1 cellular context compared by ENCODE assay signal in the genomic region with DNA sequence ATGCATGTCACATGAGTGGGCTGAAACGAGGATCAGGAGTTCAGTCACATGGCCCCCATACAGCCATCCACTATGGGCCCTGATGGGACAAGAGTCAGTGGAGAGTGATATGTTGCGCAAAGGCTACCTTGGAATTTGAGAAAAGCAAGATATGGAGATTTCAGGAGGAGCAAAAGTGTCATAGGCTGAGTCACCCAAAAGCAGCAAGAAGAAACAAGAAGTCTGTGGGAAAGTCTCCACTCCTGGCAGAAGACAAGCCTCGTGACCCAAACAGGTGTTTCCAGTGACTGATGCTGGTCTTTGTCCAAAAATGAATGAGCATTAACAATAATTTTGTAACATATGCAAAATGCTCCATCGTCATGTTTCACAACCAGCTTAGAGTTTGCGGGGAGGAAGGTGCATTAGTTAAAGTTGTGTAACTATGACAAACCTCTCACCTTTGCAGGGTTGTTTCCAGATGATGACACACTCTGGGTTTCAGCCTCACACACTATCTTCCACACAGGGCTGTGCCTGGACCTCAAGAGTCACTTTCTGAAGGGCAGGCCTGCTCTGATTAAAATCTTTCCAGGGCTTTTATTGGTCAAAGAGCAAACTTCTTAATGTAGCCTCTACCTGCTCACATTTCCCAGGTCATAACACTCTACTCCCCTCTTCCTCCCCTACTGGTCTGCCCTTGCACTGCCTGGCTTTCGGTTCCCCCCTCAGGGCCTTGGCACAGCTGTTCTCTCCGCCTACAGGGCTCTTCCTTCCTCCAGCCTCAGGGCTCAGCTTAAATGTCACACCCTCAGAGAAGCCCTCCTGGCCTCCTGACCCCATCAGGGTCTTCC.
TF ChIP-seq lines count a peak whose summit lies in the region.

No MANE protein-coding gene starts in this region.

TF ChIP-seq in GM12878, 131 proteins besides CTCF, POLR2A, EP300 and RAD21 (continued from another document and continues in another):
- TF ChIP-seq, protein P1, sequence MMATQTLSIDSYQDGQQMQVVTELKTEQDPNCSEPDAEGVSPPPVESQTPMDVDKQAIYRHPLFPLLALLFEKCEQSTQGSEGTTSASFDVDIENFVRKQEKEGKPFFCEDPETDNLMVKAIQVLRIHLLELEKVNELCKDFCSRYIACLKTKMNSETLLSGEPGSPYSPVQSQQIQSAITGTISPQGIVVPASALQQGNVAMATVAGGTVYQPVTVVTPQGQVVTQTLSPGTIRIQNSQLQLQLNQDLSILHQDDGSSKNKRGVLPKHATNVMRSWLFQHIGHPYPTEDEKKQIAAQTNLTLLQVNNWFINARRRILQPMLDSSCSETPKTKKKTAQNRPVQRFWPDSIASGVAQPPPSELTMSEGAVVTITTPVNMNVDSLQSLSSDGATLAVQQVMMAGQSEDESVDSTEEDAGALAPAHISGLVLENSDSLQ (IDR thresholded peaks at IDR 0.05): no peak; the same call in 1 of the 2 replicates
- TF ChIP-seq, protein P2, sequence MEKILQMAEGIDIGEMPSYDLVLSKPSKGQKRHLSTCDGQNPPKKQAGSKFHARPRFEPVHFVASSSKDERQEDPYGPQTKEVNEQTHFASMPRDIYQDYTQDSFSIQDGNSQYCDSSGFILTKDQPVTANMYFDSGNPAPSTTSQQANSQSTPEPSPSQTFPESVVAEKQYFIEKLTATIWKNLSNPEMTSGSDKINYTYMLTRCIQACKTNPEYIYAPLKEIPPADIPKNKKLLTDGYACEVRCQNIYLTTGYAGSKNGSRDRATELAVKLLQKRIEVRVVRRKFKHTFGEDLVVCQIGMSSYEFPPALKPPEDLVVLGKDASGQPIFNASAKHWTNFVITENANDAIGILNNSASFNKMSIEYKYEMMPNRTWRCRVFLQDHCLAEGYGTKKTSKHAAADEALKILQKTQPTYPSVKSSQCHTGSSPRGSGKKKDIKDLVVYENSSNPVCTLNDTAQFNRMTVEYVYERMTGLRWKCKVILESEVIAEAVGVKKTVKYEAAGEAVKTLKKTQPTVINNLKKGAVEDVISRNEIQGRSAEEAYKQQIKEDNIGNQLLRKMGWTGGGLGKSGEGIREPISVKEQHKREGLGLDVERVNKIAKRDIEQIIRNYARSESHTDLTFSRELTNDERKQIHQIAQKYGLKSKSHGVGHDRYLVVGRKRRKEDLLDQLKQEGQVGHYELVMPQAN (conservative IDR thresholded peaks at IDR 0.05): peak; percentile 56
- TF ChIP-seq CREB1 (IDR thresholded peaks at IDR 0.05; ENCODE audit: low read depth): peak; percentile 80
- peak; percentile 49 for TF ChIP-seq SP1 (IDR thresholded peaks at IDR 0.05; ENCODE audit: low read depth, low read length)
- peak; percentile 97 for TF ChIP-seq ATF7 (IDR thresholded peaks at IDR 0.05; ENCODE audit: low read depth)
- TF ChIP-seq, protein P3, sequence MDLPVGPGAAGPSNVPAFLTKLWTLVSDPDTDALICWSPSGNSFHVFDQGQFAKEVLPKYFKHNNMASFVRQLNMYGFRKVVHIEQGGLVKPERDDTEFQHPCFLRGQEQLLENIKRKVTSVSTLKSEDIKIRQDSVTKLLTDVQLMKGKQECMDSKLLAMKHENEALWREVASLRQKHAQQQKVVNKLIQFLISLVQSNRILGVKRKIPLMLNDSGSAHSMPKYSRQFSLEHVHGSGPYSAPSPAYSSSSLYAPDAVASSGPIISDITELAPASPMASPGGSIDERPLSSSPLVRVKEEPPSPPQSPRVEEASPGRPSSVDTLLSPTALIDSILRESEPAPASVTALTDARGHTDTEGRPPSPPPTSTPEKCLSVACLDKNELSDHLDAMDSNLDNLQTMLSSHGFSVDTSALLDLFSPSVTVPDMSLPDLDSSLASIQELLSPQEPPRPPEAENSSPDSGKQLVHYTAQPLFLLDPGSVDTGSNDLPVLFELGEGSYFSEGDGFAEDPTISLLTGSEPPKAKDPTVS (IDR thresholded peaks at IDR 0.05; ENCODE audit: low read depth, low read length): no peak
- no peak for TF ChIP-seq SIN3A (IDR thresholded peaks at IDR 0.05; ENCODE audit: low read depth, low read length)
- no peak for TF ChIP-seq SREBF2 (IDR thresholded peaks at IDR 0.05; ENCODE audit: low read length)
- TF ChIP-seq ZBED1 (IDR thresholded peaks at IDR 0.05; ENCODE audit: borderline replicate concordance): peak; percentile 39; the same call in 1 of the 2 replicates
- TF ChIP-seq MXI1 (IDR thresholded peaks at IDR 0.05; ENCODE audit: low read depth, low read length): peak; percentile 39; the same call in 1 of the 2 replicates
- peak; percentile 97 for TF ChIP-seq NR2F1 (conservative IDR thresholded peaks at IDR 0.05)
- TF ChIP-seq ZZZ3 (IDR thresholded peaks at IDR 0.05; ENCODE audit: control insufficient read depth, insufficient read length, low read depth): no peak
- no peak for TF ChIP-seq LARP7 (IDR thresholded peaks at IDR 0.05)
- TF ChIP-seq STAT1 (conservative IDR thresholded peaks at IDR 0.05): 0 out of 2 replicates have a peak, but pooled peaks have one; percentile 40
- TF ChIP-seq, protein P4, sequence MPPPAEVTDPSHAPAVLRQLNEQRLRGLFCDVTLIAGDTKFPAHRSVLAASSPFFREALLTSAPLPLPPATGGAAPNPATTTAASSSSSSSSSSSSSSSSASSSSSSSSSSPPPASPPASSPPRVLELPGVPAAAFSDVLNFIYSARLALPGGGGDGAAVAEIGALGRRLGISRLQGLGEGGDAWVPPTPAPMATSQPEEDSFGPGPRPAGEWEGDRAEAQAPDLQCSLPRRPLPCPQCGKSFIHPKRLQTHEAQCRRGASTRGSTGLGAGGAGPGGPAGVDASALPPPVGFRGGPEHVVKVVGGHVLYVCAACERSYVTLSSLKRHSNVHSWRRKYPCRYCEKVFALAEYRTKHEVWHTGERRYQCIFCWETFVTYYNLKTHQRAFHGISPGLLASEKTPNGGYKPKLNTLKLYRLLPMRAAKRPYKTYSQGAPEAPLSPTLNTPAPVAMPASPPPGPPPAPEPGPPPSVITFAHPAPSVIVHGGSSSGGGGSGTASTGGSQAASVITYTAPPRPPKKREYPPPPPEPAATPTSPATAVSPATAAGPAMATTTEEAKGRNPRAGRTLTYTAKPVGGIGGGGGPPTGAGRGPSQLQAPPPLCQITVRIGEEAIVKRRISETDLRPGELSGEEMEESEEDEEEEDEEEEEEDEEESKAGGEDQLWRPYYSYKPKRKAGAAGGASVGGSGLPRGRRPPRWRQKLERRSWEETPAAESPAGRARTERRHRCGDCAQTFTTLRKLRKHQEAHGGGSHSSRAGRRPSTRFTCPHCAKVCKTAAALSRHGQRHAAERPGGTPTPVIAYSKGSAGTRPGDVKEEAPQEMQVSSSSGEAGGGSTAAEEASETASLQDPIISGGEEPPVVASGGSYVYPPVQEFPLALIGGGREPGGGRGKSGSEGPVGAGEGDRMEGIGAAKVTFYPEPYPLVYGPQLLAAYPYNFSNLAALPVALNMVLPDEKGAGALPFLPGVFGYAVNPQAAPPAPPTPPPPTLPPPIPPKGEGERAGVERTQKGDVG (CRISPR knock-in tag; IDR thresholded peaks at IDR 0.05): no peak
- TF ChIP-seq CHD1 (IDR thresholded peaks at IDR 0.05; ENCODE audit: low read depth, low read length): no peak
- no peak for TF ChIP-seq RBBP5 (conservative IDR thresholded peaks at IDR 0.05)
- no peak for TF ChIP-seq PML (IDR thresholded peaks at IDR 0.05; ENCODE audit: low read length)
- TF ChIP-seq, protein P5, sequence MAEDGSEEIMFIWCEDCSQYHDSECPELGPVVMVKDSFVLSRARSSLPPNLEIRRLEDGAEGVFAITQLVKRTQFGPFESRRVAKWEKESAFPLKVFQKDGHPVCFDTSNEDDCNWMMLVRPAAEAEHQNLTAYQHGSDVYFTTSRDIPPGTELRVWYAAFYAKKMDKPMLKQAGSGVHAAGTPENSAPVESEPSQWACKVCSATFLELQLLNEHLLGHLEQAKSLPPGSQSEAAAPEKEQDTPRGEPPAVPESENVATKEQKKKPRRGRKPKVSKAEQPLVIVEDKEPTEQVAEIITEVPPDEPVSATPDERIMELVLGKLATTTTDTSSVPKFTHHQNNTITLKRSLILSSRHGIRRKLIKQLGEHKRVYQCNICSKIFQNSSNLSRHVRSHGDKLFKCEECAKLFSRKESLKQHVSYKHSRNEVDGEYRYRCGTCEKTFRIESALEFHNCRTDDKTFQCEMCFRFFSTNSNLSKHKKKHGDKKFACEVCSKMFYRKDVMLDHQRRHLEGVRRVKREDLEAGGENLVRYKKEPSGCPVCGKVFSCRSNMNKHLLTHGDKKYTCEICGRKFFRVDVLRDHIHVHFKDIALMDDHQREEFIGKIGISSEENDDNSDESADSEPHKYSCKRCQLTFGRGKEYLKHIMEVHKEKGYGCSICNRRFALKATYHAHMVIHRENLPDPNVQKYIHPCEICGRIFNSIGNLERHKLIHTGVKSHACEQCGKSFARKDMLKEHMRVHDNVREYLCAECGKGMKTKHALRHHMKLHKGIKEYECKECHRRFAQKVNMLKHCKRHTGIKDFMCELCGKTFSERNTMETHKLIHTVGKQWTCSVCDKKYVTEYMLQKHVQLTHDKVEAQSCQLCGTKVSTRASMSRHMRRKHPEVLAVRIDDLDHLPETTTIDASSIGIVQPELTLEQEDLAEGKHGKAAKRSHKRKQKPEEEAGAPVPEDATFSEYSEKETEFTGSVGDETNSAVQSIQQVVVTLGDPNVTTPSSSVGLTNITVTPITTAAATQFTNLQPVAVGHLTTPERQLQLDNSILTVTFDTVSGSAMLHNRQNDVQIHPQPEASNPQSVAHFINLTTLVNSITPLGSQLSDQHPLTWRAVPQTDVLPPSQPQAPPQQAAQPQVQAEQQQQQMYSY (CRISPR knock-in tag; IDR thresholded peaks at IDR 0.05): no peak
- TF ChIP-seq ZNF384 (IDR thresholded peaks at IDR 0.05; ENCODE audit: borderline replicate concordance, low read depth, low read length): peak; percentile 17; the same call in 1 of the 2 replicates
- peak; percentile 97 for TF ChIP-seq TCF12 (IDR thresholded peaks at IDR 0.05; ENCODE audit: low read depth, low read length)
- peak; percentile 82 for TF ChIP-seq GATAD2B (conservative IDR thresholded peaks at IDR 0.05; ENCODE audit: low read depth)
- TF ChIP-seq, protein P6, sequence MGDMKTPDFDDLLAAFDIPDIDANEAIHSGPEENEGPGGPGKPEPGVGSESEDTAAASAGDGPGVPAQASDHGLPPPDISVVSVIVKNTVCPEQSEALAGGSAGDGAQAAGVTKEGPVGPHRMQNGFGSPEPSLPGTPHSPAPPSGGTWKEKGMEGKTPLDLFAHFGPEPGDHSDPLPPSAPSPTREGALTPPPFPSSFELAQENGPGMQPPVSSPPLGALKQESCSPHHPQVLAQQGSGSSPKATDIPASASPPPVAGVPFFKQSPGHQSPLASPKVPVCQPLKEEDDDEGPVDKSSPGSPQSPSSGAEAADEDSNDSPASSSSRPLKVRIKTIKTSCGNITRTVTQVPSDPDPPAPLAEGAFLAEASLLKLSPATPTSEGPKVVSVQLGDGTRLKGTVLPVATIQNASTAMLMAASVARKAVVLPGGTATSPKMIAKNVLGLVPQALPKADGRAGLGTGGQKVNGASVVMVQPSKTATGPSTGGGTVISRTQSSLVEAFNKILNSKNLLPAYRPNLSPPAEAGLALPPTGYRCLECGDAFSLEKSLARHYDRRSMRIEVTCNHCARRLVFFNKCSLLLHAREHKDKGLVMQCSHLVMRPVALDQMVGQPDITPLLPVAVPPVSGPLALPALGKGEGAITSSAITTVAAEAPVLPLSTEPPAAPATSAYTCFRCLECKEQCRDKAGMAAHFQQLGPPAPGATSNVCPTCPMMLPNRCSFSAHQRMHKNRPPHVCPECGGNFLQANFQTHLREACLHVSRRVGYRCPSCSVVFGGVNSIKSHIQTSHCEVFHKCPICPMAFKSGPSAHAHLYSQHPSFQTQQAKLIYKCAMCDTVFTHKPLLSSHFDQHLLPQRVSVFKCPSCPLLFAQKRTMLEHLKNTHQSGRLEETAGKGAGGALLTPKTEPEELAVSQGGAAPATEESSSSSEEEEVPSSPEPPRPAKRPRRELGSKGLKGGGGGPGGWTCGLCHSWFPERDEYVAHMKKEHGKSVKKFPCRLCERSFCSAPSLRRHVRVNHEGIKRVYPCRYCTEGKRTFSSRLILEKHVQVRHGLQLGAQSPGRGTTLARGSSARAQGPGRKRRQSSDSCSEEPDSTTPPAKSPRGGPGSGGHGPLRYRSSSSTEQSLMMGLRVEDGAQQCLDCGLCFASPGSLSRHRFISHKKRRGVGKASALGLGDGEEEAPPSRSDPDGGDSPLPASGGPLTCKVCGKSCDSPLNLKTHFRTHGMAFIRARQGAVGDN (IDR thresholded peaks at IDR 0.05): peak; percentile 91
- no peak for TF ChIP-seq SIX5 (IDR thresholded peaks at IDR 0.05; ENCODE audit: low read depth, low read length, severe bottlenecking)
- peak; percentile 71 to 80 for TF ChIP-seq BHLHE40 (IDR thresholded peaks at IDR 0.05; ENCODE audit: borderline replicate concordance in 1 of 2, low read depth in 2 of 2, low read length in 1 of 2)
- peak; percentile 82 for TF ChIP-seq SMARCA5 (IDR thresholded peaks at IDR 0.05)
- peak; percentile 63; the same call in 1 of the 2 replicates for TF ChIP-seq RUNX3 (IDR thresholded peaks at IDR 0.05; ENCODE audit: low read length)
- peak; percentile 92 for TF ChIP-seq TCF3 (IDR thresholded peaks at IDR 0.05; ENCODE audit: borderline replicate concordance, insufficient read depth, low read depth, low read length)
- TF ChIP-seq, protein P7, sequence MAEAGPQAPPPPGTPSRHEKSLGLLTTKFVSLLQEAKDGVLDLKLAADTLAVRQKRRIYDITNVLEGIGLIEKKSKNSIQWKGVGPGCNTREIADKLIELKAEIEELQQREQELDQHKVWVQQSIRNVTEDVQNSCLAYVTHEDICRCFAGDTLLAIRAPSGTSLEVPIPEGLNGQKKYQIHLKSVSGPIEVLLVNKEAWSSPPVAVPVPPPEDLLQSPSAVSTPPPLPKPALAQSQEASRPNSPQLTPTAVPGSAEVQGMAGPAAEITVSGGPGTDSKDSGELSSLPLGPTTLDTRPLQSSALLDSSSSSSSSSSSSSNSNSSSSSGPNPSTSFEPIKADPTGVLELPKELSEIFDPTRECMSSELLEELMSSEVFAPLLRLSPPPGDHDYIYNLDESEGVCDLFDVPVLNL (IDR thresholded peaks at IDR 0.05; ENCODE audit: low read depth, low read length): no peak
- no peak for TF ChIP-seq TCF7 (IDR thresholded peaks at IDR 0.05; ENCODE audit: borderline replicate concordance)
- TF ChIP-seq, protein P8, sequence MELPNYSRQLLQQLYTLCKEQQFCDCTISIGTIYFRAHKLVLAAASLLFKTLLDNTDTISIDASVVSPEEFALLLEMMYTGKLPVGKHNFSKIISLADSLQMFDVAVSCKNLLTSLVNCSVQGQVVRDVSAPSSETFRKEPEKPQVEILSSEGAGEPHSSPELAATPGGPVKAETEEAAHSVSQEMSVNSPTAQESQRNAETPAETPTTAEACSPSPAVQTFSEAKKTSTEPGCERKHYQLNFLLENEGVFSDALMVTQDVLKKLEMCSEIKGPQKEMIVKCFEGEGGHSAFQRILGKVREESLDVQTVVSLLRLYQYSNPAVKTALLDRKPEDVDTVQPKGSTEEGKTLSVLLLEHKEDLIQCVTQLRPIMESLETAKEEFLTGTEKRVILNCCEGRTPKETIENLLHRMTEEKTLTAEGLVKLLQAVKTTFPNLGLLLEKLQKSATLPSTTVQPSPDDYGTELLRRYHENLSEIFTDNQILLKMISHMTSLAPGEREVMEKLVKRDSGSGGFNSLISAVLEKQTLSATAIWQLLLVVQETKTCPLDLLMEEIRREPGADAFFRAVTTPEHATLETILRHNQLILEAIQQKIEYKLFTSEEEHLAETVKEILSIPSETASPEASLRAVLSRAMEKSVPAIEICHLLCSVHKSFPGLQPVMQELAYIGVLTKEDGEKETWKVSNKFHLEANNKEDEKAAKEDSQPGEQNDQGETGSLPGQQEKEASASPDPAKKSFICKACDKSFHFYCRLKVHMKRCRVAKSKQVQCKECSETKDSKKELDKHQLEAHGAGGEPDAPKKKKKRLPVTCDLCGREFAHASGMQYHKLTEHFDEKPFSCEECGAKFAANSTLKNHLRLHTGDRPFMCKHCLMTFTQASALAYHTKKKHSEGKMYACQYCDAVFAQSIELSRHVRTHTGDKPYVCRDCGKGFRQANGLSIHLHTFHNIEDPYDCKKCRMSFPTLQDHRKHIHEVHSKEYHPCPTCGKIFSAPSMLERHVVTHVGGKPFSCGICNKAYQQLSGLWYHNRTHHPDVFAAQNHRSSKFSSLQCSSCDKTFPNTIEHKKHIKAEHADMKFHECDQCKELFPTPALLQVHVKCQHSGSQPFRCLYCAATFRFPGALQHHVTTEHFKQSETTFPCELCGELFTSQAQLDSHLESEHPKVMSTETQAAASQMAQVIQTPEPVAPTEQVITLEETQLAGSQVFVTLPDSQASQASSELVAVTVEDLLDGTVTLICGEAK (IDR thresholded peaks at IDR 0.05; ENCODE audit: borderline replicate concordance): no peak
